17 cellular contexts compared by ENCODE assay signal in the genomic region with DNA sequence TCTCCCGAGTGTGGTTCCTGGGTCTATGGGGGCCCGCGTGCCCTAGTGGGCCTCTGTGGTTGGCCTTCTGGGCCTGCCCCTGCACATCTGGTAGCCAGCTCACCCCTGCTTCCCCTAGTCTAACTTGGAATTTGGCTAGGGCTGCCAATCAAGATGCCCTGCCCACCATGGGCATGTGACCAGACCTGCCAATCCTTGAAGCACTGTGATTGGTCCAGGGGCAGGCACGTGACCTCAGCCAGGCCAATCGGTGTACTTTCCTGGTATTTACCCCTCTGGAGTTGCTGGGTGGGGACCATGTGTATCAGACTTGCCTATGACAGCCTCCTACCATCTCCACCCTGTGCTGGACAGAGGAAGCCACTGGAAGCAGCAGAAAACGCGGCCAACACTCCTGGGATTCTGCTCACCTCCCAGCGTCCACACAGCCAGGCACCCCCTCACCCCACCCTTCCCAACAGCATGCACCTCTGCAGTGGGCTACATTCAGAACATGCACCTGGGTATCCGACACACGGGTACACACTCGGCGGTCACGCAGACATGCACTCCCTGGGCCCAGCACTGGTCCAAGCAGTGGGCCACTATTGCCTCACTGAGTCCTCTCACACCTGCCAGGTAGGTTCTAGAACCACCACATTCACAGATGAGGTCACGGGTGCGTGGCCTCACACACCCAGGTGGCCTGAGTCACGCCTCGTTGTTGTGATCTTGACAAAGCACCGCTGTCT.
"Had no signal": no experiment of that assay in that cellular context is flagged by ENCODE, and none has a peak within 500 bp of the region (broad histone marks: within the 10 kb centered on the region; RNA-seq: fewer than 3 reads in every experiment).

No MANE protein-coding gene starts in this region.

- H3K27ac Mint-ChIP-seq: activated naive CD4-positive, alpha-beta T cell treated with anti-CD3 and anti-CD28 coated beads for 36 hours; activated naive CD8-positive, alpha-beta T cell treated with anti-CD3 and anti-CD28 coated beads, Interleukin-2, amount 50 U/mL, for 24 hours; activated T-helper 2 cell treated with anti-CD3 and anti-CD28 coated beads, Interferon-gamma antibody, Interleukin-2, Interleukin-4, amounts not matched to agents 10 μg/mL and 5 μg/mL and 100 μg/mL, durations not matched to agents 14 hours and 24 hours and 36 hours; naive B cell; stimulated activated naive CD8-positive, alpha-beta T cell treated with anti-CD3 and anti-CD28 coated beads, Interleukin-15, amount 100 ng/mL, for 72 hours had no signal

- H3K4me3 ChIP-seq: ascending aorta, breast epithelium, lung, upper lobe of right lung had no signal

- H3K9me3 ChIP-seq: ascending aorta, neutrophil, upper lobe of right lung had no signal

- H3K27me3 ChIP-seq: ascending aorta had no signal

- H3K4me1 Mint-ChIP-seq: activated naive CD8-positive, alpha-beta T cell treated with anti-CD3 and anti-CD28 coated beads, Interleukin-2, amount 50 U/mL, for 24 hours; naive B cell; stimulated activated naive CD8-positive, alpha-beta T cell treated with anti-CD3 and anti-CD28 coated beads, Interleukin-15, amount 100 ng/mL, for 72 hours had no signal

- H3K4me1 ChIP-seq: ascending aorta, breast epithelium, parathyroid adenoma, upper lobe of right lung had no signal

- DNase-seq: activated naive CD4-positive, alpha-beta T cell treated with anti-CD3 and anti-CD28 coated beads for 36 hours; activated naive CD8-positive, alpha-beta T cell treated with anti-CD3 and anti-CD28 coated beads, Interleukin-2, amount 50 U/mL, for 24 hours; dermis blood vessel endothelial cell; head of caudate nucleus; left cardiac atrium; naive B cell; stimulated activated CD4-positive, alpha-beta T cell treated with anti-CD3 and anti-CD28 coated beads, Interleukin-1b, Interleukin-23, amount 100 ng/mL, for 48 hours; stimulated activated naive CD8-positive, alpha-beta T cell treated with anti-CD3 and anti-CD28 coated beads, Interleukin-15, amount 100 ng/mL, for 72 hours; upper lobe of right lung had no signal

- H3K36me3 ChIP-seq: ascending aorta, breast epithelium, neutrophil, upper lobe of right lung had no signal

- ATAC-seq: activated CD4-positive, CD25-positive, alpha-beta regulatory T cell treated with anti-CD3 and anti-CD28 coated beads, Interleukin-2, amount 50 U/mL, for 24 hours; activated naive CD8-positive, alpha-beta T cell treated with anti-CD3 and anti-CD28 coated beads, Interleukin-2, amount 50 U/mL, for 24 hours; left cardiac atrium; stimulated activated naive CD8-positive, alpha-beta T cell treated with anti-CD3 and anti-CD28 coated beads, Interleukin-15, amount 100 ng/mL, for 72 hours; upper lobe of right lung had no signal

- H3K9ac ChIP-seq: parathyroid adenoma had no signal

- H3K9me3 Mint-ChIP-seq: activated naive CD8-positive, alpha-beta T cell treated with anti-CD3 and anti-CD28 coated beads, Interleukin-2, amount 50 U/mL, for 24 hours; activated T-helper 2 cell treated with anti-CD3 and anti-CD28 coated beads, Interferon-gamma antibody, Interleukin-2, Interleukin-4, amounts not matched to agents 10 μg/mL and 5 μg/mL and 100 μg/mL, durations not matched to agents 14 hours and 24 hours and 36 hours had no signal

- H2AFZ ChIP-seq: parathyroid adenoma had no signal

- H3K4me3 Mint-ChIP-seq: activated naive CD4-positive, alpha-beta T cell treated with anti-CD3 and anti-CD28 coated beads for 36 hours; activated naive CD8-positive, alpha-beta T cell treated with anti-CD3 and anti-CD28 coated beads, Interleukin-2, amount 50 U/mL, for 24 hours; naive B cell; stimulated activated naive CD8-positive, alpha-beta T cell treated with anti-CD3 and anti-CD28 coated beads, Interleukin-15, amount 100 ng/mL, for 72 hours had no signal

- H3K79me2 ChIP-seq: parathyroid adenoma had no signal

- H3K27ac ChIP-seq: ascending aorta, breast epithelium, epithelial cell of prostate, neutrophil, parathyroid adenoma, upper lobe of right lung had no signal
